In genomic region chr10:74912674-74913073, GRCh38 we compare ENCODE assay signal across 1 cellular context.
TF ChIP-seq lines count a peak whose summit lies in the region.

No MANE protein-coding gene starts in this region.

TF ChIP-seq in GM12878, 131 proteins besides CTCF, POLR2A, EP300 and RAD21 (continued from another document):
- no peak for TF ChIP-seq SREBF1 (IDR thresholded peaks at IDR 0.05; ENCODE audit: low read length)
- no peak for TF ChIP-seq HDAC6 (IDR thresholded peaks at IDR 0.05; ENCODE audit: unreplicated experiment)
- TF ChIP-seq NRF1 (conservative IDR thresholded peaks at IDR 0.05; ENCODE audit: low read depth, low read length) = no peak
- TF ChIP-seq, protein P1, sequence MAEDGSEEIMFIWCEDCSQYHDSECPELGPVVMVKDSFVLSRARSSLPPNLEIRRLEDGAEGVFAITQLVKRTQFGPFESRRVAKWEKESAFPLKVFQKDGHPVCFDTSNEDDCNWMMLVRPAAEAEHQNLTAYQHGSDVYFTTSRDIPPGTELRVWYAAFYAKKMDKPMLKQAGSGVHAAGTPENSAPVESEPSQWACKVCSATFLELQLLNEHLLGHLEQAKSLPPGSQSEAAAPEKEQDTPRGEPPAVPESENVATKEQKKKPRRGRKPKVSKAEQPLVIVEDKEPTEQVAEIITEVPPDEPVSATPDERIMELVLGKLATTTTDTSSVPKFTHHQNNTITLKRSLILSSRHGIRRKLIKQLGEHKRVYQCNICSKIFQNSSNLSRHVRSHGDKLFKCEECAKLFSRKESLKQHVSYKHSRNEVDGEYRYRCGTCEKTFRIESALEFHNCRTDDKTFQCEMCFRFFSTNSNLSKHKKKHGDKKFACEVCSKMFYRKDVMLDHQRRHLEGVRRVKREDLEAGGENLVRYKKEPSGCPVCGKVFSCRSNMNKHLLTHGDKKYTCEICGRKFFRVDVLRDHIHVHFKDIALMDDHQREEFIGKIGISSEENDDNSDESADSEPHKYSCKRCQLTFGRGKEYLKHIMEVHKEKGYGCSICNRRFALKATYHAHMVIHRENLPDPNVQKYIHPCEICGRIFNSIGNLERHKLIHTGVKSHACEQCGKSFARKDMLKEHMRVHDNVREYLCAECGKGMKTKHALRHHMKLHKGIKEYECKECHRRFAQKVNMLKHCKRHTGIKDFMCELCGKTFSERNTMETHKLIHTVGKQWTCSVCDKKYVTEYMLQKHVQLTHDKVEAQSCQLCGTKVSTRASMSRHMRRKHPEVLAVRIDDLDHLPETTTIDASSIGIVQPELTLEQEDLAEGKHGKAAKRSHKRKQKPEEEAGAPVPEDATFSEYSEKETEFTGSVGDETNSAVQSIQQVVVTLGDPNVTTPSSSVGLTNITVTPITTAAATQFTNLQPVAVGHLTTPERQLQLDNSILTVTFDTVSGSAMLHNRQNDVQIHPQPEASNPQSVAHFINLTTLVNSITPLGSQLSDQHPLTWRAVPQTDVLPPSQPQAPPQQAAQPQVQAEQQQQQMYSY (CRISPR knock-in tag; IDR thresholded peaks at IDR 0.05) = no peak
- no peak for TF ChIP-seq SIN3A (IDR thresholded peaks at IDR 0.05; ENCODE audit: low read depth, low read length)
- TF ChIP-seq, protein P2, sequence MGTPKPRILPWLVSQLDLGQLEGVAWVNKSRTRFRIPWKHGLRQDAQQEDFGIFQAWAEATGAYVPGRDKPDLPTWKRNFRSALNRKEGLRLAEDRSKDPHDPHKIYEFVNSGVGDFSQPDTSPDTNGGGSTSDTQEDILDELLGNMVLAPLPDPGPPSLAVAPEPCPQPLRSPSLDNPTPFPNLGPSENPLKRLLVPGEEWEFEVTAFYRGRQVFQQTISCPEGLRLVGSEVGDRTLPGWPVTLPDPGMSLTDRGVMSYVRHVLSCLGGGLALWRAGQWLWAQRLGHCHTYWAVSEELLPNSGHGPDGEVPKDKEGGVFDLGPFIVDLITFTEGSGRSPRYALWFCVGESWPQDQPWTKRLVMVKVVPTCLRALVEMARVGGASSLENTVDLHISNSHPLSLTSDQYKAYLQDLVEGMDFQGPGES (IDR thresholded peaks at IDR 0.05) = no peak
- no peak for TF ChIP-seq ATF3 (IDR thresholded peaks at IDR 0.05; ENCODE audit: borderline replicate concordance, extremely low read depth, low read depth, low read length)
- TF ChIP-seq, protein P3, sequence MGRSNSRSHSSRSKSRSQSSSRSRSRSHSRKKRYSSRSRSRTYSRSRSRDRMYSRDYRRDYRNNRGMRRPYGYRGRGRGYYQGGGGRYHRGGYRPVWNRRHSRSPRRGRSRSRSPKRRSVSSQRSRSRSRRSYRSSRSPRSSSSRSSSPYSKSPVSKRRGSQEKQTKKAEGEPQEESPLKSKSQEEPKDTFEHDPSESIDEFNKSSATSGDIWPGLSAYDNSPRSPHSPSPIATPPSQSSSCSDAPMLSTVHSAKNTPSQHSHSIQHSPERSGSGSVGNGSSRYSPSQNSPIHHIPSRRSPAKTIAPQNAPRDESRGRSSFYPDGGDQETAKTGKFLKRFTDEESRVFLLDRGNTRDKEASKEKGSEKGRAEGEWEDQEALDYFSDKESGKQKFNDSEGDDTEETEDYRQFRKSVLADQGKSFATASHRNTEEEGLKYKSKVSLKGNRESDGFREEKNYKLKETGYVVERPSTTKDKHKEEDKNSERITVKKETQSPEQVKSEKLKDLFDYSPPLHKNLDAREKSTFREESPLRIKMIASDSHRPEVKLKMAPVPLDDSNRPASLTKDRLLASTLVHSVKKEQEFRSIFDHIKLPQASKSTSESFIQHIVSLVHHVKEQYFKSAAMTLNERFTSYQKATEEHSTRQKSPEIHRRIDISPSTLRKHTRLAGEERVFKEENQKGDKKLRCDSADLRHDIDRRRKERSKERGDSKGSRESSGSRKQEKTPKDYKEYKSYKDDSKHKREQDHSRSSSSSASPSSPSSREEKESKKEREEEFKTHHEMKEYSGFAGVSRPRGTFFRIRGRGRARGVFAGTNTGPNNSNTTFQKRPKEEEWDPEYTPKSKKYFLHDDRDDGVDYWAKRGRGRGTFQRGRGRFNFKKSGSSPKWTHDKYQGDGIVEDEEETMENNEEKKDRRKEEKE (IDR thresholded peaks at IDR 0.05) = no peak
- TF ChIP-seq NR2F1 (conservative IDR thresholded peaks at IDR 0.05) = no peak
